17 cellular contexts compared by ENCODE assay signal in the genomic region with DNA sequence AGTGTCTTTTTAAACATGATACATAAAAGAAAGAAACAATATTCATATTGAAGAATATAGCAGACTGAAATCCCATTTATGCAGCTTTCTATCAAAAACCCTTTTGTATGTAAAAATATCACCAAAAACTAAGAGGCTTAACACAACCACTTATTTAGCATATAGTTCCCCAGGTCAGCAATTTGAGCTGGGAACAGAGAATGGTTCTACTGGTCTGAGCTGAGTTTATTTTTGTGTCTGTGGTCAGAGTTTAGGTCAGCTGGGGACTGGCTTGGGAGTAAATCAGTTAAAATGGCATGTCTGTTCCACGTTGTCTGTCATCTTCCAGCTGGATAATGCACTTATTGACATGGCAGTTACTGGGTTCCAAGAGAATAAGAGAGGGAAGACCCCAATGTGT.
A peak's percentile ranks its signal among the peaks of the same experiment; 100 is the strongest.
DNase-seq lines count a peak whose midpoint lies in the region; ATAC-seq, FAIRE-seq and TF ChIP-seq lines count a peak whose summit lies in the region.
"Had no signal": no experiment of that assay in that cellular context is flagged by ENCODE, and none has a peak within 500 bp of the region (broad histone marks: within the 10 kb centered on the region; RNA-seq: fewer than 3 reads in every experiment).

No MANE protein-coding gene starts in this region.

- H3K79me2 ChIP-seq in MM.1S (ENCODE audit: low read length), result no peaks in the 10 kb centered on the region

- no peaks in the 10 kb centered on the region for H4K20me1 ChIP-seq in MM.1S (ENCODE audit: insufficient read depth, low read length)

- DNase-seq in MM.1S, result peak; percentile 53
- DNase-seq in SK-MEL-5 (ENCODE audit: low read depth, low spot score), result peak; percentile 13
- DNase-seq in myocyte (ENCODE audit: low read depth), result peak; percentile 35
- no peak for DNase-seq in foreskin keratinocyte
- no peak for DNase-seq in CD1c-positive myeloid dendritic cell (ENCODE audit: extremely low spot score)
- DNase-seq in D721Med (ENCODE audit: insufficient read length, low spot score), result no peak
- DNase-seq: C1 segment of cervical spinal cord; CD4-positive, CD25-positive, alpha-beta regulatory T cell; CD8-positive, alpha-beta T cell; DMS53; DMS79 treated with DMSO at 0.1 percent for 48 hours; H9 had no signal

- no peaks in the 10 kb centered on the region for H3K9me2 ChIP-seq in MM.1S (replicated peaks; ENCODE audit: insufficient read depth, low read length)

- no peaks in the 10 kb centered on the region for H3K36me3 ChIP-seq in MM.1S (replicated peaks; ENCODE audit: insufficient read depth, low read length)

- H2AFZ ChIP-seq in MM.1S (ENCODE audit: low read length), result no peak overlapping the region
- H2AFZ ChIP-seq: GM23338 had no signal

- H3K9me3 ChIP-seq in MM.1S (replicated peaks; ENCODE audit: insufficient read depth, low read length), result no peaks in the 10 kb centered on the region

- ATAC-seq in GM21723 (IDR thresholded peaks at IDR 0.05; ENCODE audit: unreplicated experiment) (no peak), foreskin keratinocyte (no peak)
- ATAC-seq: CD8-positive, alpha-beta T cell; GM23338; HCT116 had no signal

- no peak overlapping the region for H3K9ac ChIP-seq in MM.1S (ENCODE audit: low read length)

- H3K27ac ChIP-seq in MM.1S (ENCODE audit: low read length) (no peak overlapping the region), foreskin keratinocyte (no peak overlapping the region)

- peak overlapping the region; percentile 30 for H3K4me2 ChIP-seq in MM.1S (ENCODE audit: low read depth, low read length)
- H3K4me2 ChIP-seq: GM23338 had no signal

- H3K4me1 ChIP-seq in MM.1S (ENCODE audit: low read length) (peaks cover 16% of the 10 kb centered on the region), foreskin keratinocyte (peaks cover 3% of the 10 kb centered on the region)

- no peaks in the 10 kb centered on the region for H3F3A ChIP-seq in MM.1S (ENCODE audit: insufficient read depth, low read length)

- no peak overlapping the region for H3K4me3 ChIP-seq in MM.1S (ENCODE audit: low read length)
- H3K4me3 ChIP-seq: GM23338 had no signal

- in situ Hi-C loops in SK-MEL-5 (cut with HindIII; ENCODE audit: low pct_unique_long_range_greater_than_20kb, low sequenced_read_pairs), result no loop called here

- H3K27me3 ChIP-seq in MM.1S (replicated peaks; ENCODE audit: insufficient read depth, low read length) (no peaks in the 10 kb centered on the region), foreskin keratinocyte (no peaks in the 10 kb centered on the region)

- FAIRE-seq in D721Med (lab: Jason Lieb, UNC), result no peak
- FAIRE-seq: GM12892, GM19239 had no signal

- TF ChIP-seq CTCF in MM.1S (IDR thresholded peaks at IDR 0.05; ENCODE audit: low read length), result no peak
- no peak for TF ChIP-seq CTCF in foreskin keratinocyte (conservative IDR thresholded peaks at IDR 0.05)
- no peak for TF ChIP-seq CTCF in D721Med (IDR thresholded peaks at IDR 0.05; ENCODE audit: insufficient read depth, missing control alignments)

Comparison
In these comparisons a context has a peak if more than half of its experiments do, and no peak if none do; other contexts are left out.
1. DNase-seq: peak in MM.1S (single experiment), SK-MEL-5 (single experiment) and myocyte (single experiment); none in foreskin keratinocyte (0 of 2), CD1c-positive myeloid dendritic cell (single experiment) and D721Med (single experiment).